33 cellular contexts compared by ENCODE assay signal in genomic region chr14:82390586-82390985, GRCh38.
"Had no signal": no experiment of that assay in that cellular context is flagged by ENCODE, and none has a peak within 500 bp of the region (broad histone marks: within the 10 kb centered on the region; RNA-seq: fewer than 3 reads in every experiment).

No MANE protein-coding gene starts in this region.

- H3K27ac ChIP-seq: adrenal gland, body of pancreas, brain microvascular endothelial cell, breast epithelium, WERI-Rb-1 had no signal

- H3K36me3 ChIP-seq: adrenal gland, brain microvascular endothelial cell, breast epithelium, WERI-Rb-1 had no signal

- FAIRE-seq: astrocyte had no signal

- H3K27me3 ChIP-seq: adrenal gland, body of pancreas, brain microvascular endothelial cell, breast epithelium had no signal

- H3K4me3 ChIP-seq: adrenal gland, body of pancreas, breast epithelium had no signal

- ATAC-seq: activated CD8-positive, alpha-beta T cell treated with anti-CD3 and anti-CD28 coated beads for 36 hours; activated naive CD4-positive, alpha-beta T cell treated with anti-CD3 and anti-CD28 coated beads, Interleukin-2, amount 50 U/mL, for 72 hours; activated T-cell treated with anti-CD3 and anti-CD28 coated beads, Interleukin-2, amount 50 U/mL, for 4 hours; activated T-cell treated with anti-CD3 and anti-CD28 coated beads, Interleukin-2, amount 50 U/mL, for 72 hours; activated T-helper 17 cell treated with anti-CD3 and anti-CD28 coated beads, Interleukin-2, amount 50 U/mL, for 72 hours; body of pancreas had no signal

- DNase-seq: activated B cell treated with CpG ODN at 0.5 μM for 24 hours; activated CD4-positive, alpha-beta memory T cell treated with anti-CD3 and anti-CD28 coated beads for 36 hours; activated CD4-positive, alpha-beta T cell treated with anti-CD3 and anti-CD28 coated beads for 4 hours; activated CD4-positive, alpha-beta T cell treated with anti-CD3 and anti-CD28 coated beads, Interleukin-2, amount 10 ng/mL, durations not matched to agents 24 days and 14 days; activated CD4-positive, alpha-beta T cell treated with anti-CD3 and anti-CD28 coated beads, Interleukin-2, amount 50 U/mL, for 1 hour; activated CD4-positive, alpha-beta T cell treated with anti-CD3 and anti-CD28 coated beads, Interleukin-2, amount 50 U/mL, for 4 hours; activated CD4-positive, CD25-positive, alpha-beta regulatory T cell treated with anti-CD3 and anti-CD28 coated beads, Interleukin-2, amount 50 U/mL, for 72 hours; activated CD8-positive, alpha-beta memory T cell treated with anti-CD3 and anti-CD28 coated beads, Interleukin-2, amount 50 U/mL, for 4 hours; activated CD8-positive, alpha-beta T cell treated with anti-CD3 and anti-CD28 coated beads for 36 hours; activated effector memory CD4-positive, alpha-beta T cell treated with anti-CD3 and anti-CD28 coated beads, Interleukin-2, amount 50 U/mL, for 16 hours; activated gamma-delta T cell treated with Interleukin-2 at 50 U/mL for 16 hours; activated naive CD4-positive, alpha-beta T cell; activated naive CD4-positive, alpha-beta T cell treated with anti-CD3 and anti-CD28 coated beads for 36 hours; activated naive CD4-positive, alpha-beta T cell treated with anti-CD3 and anti-CD28 coated beads, Interleukin-2, amount 50 U/mL, for 16 hours; activated naive CD8-positive, alpha-beta T cell treated with anti-CD3 and anti-CD28 coated beads for 36 hours; activated T-cell treated with anti-CD3 and anti-CD28 coated beads for 4 hours; activated T-cell treated with anti-CD3 and anti-CD28 coated beads, Interleukin-2, amount 50 U/mL, for 1 hour; activated T-cell treated with anti-CD3 and anti-CD28 coated beads, Interleukin-2, amount 50 U/mL, for 4 hours; activated T-cell treated with anti-CD3 and anti-CD28 coated beads, Interleukin-2, amount 50 U/mL, for 72 hours; adrenal gland; amniotic stem cell; aorta; body of pancreas; brain microvascular endothelial cell; central memory CD4-positive, alpha-beta T cell; T-helper 1 cell; T-helper 2 cell; T-helper 9 cell; WERI-Rb-1 had no signal

- H3K9me3 ChIP-seq: adrenal gland, body of pancreas, breast epithelium had no signal

- H3K4me1 ChIP-seq: adrenal gland, breast epithelium had no signal
